8 cellular contexts compared by ENCODE assay signal in the genomic region with DNA sequence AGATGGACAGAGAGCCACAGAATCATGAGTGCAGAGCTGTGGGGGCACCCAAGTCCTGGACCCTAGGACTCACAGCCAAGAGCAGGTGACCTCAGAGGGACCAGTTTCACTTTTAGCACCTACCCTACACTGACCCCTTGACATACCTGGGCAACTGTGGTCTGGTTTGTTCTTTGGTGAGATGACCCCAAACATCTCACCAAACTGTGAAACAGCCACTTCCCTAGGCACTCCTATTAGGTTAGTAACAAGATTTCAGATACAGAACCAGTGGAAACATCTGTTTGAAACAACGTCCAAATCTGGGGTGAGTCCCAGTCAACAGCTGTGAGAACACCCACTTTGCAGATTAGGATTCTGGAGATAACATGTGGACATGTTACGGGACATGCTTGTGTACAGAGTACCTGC. TPM values are rescaled to one million over a fixed set of nuclear protein-coding genes. Genes with fewer than 3 reads are reported as not detected.
DNase-seq lines count a peak whose midpoint lies in the region; ATAC-seq and TF ChIP-seq lines count a peak whose summit lies in the region.

No MANE protein-coding gene starts in this region.

- H3K4me1 Mint-ChIP-seq in CD4-positive, alpha-beta memory T cell = peaks cover 16 to 33% (median 23%) of the 10 kb centered on the region in 4 donors
- peaks cover 22 to 23% of the 10 kb centered on the region in 2 donors for H3K4me1 Mint-ChIP-seq in effector memory CD8-positive, alpha-beta T cell (ENCODE audit: low read depth in 2 of 2)

- H3K27ac ChIP-seq in CD4-positive, alpha-beta memory T cell (ENCODE audit: low read depth, low read length) = peak overlapping the region; percentile 90
- H3K27ac ChIP-seq in OCI-LY7 (ENCODE audit: low read depth, low read length, poor library complexity, severe bottlenecking) (peak overlapping the region; percentile 84), ovary (peak overlapping the region; percentile 62 to 90)

- TF ChIP-seq CTCF in OCI-LY7 (conservative IDR thresholded peaks at IDR 0.05; ENCODE audit: low read length) (no peak), ovary (IDR thresholded peaks at IDR 0.05) (no peak)

- ATAC-seq in effector memory CD8-positive, alpha-beta T cell (replicated peaks) = no peak
- ATAC-seq in GM21723 (IDR thresholded peaks at IDR 0.05; ENCODE audit: unreplicated experiment) (no peak), HG03460 (IDR thresholded peaks at IDR 0.05; ENCODE audit: unreplicated experiment) (no peak), HG03565 (IDR thresholded peaks at IDR 0.05; ENCODE audit: unreplicated experiment) (no peak)

- WGBS in ovary, 3 donors = 19 to 23% (median 20%) methylated on average over 2 of the region's 2 CpGs

- no peak for TF ChIP-seq POLR2A in ovary (IDR thresholded peaks at IDR 0.05)

- no peaks in the 10 kb centered on the region for H3K27me3 ChIP-seq in CD4-positive, alpha-beta memory T cell (ENCODE audit: insufficient read depth, low read length)
- H3K27me3 ChIP-seq in ovary = no peaks in the 10 kb centered on the region

- peak overlapping the region; percentile 81 for H3K4me2 ChIP-seq in OCI-LY7 (ENCODE audit: low read length)

- H3K27me3 Mint-ChIP-seq in CD4-positive, alpha-beta memory T cell = peaks cover 0 to 2% of the 10 kb centered on the region in 2 donors
- no peaks in the 10 kb centered on the region for H3K27me3 Mint-ChIP-seq in effector memory CD8-positive, alpha-beta T cell

- DNase-seq in CD4-positive, alpha-beta memory T cell = peak in 3 of 5 donors; percentile 19 to 26 (median 22)
- peak; percentile 33 for DNase-seq in OCI-LY7 (ENCODE audit: low spot score)
- DNase-seq in effector memory CD8-positive, alpha-beta T cell = no peak
- DNase-seq in ovary = peak in 1 of 5 donors; percentile 46
- no peak for DNase-seq in NCI-H69 (lab: John Stamatoyannopoulos, UW)

- H3K36me3 Mint-ChIP-seq in CD4-positive, alpha-beta memory T cell = peaks cover 26 to 43% of the 10 kb centered on the region in 2 donors
- peaks cover 75% of the 10 kb centered on the region for H3K36me3 Mint-ChIP-seq in effector memory CD8-positive, alpha-beta T cell (ENCODE audit: insufficient read depth)

- intact Hi-C loops in CD4-positive, alpha-beta memory T cell (cut with micrococcal nuclease) = loop anchor here (5.0 kb wide), 3 partner anchors 369 to 769 kb away; a partner anchor contains a TSS
- intact Hi-C loops in OCI-LY7 (cut with micrococcal nuclease; ENCODE audit: unreplicated experiment) (loop anchor here (2.0 to 5.0 kb wide), 2 partner anchors 254 to 401 kb away; no protein-coding TSS in a partner anchor), ovary (cut with DNase I) (loop anchor here (5.0 to 10.0 kb wide), 10 partner anchors 76 to 401 kb away; no protein-coding TSS in a partner anchor)

- TF ChIP-seq EP300 in ovary (IDR thresholded peaks at IDR 0.05) = no peak

- no peaks in the 10 kb centered on the region for H3K9me3 ChIP-seq in CD4-positive, alpha-beta memory T cell (ENCODE audit: control insufficient read depth in 1 of 2, low read length in 2 of 2)
- H3K9me3 ChIP-seq in OCI-LY7 (ENCODE audit: low read length) (no peaks in the 10 kb centered on the region), ovary (no peaks in the 10 kb centered on the region)

- H2AFZ ChIP-seq in OCI-LY7 (ENCODE audit: low read length) = no peak overlapping the region

- CTCF ChIA-PET in CD4-positive, alpha-beta memory T cell (lab: Charles Lee; ENCODE audit: partially characterized antibody) = interaction anchor here (0.5 to 8.8 kb wide), 32 partner anchors 9 to 568 kb away, joined by 3 to 445 read pairs (median 7); a partner anchor contains a TSS
- CTCF ChIA-PET in OCI-LY7 (lab: Charles Lee; ENCODE audit: unreplicated experiment) = interaction anchor here (1.1 to 5.5 kb wide), 8 partner anchors 10 to 293 kb away, joined by 3 to 30 read pairs (median 6); no protein-coding TSS in a partner anchor

- peaks cover 28% of the 10 kb centered on the region for H3K79me2 ChIP-seq in OCI-LY7 (ENCODE audit: insufficient read depth, low read depth, low read length)

- H3K27ac Mint-ChIP-seq in CD4-positive, alpha-beta memory T cell = peak overlapping the region; percentile 90 to 98 (median 94)
- peak overlapping the region; percentile 93 to 94 for H3K27ac Mint-ChIP-seq in effector memory CD8-positive, alpha-beta T cell

- H3K9me3 Mint-ChIP-seq in CD4-positive, alpha-beta memory T cell = peaks cover 0 to 28% (median 1%) of the 10 kb centered on the region in 8 donors
- no peaks in the 10 kb centered on the region for H3K9me3 Mint-ChIP-seq in effector memory CD8-positive, alpha-beta T cell

- H4K20me1 ChIP-seq in OCI-LY7 (ENCODE audit: insufficient read depth, low read length) = peaks cover 4% of the 10 kb centered on the region; the same call in 1 of the 2 replicates

- peaks cover 24% of the 10 kb centered on the region for H3K36me3 ChIP-seq in CD4-positive, alpha-beta memory T cell (ENCODE audit: insufficient read depth, low read length)
- H3K36me3 ChIP-seq in OCI-LY7 (ENCODE audit: insufficient read depth, low read length) (peaks cover 28% of the 10 kb centered on the region), ovary (no peaks in the 10 kb centered on the region)

- peak overlapping the region in 1 of 2 donors; percentile 88 for H3K4me3 ChIP-seq in CD4-positive, alpha-beta memory T cell (ENCODE audit: low read length in 2 of 2)
- H3K4me3 ChIP-seq in OCI-LY7 (ENCODE audit: low read depth, low read length, poor library complexity, severe bottlenecking) (peak overlapping the region; percentile 89), ovary (no peak overlapping the region)

- H3K9me2 ChIP-seq in OCI-LY7 (ENCODE audit: insufficient read depth, low read length) = no peaks in the 10 kb centered on the region

- POLR2A ChIA-PET in CD4-positive, alpha-beta memory T cell (lab: Charles Lee; ENCODE audit: partially characterized antibody) = interaction anchor here (0.8 to 46.5 kb wide), 18 partner anchors 11 to 418 kb away, joined by 3 to 6960 read pairs (median 6); a partner anchor contains a TSS
- POLR2A ChIA-PET in OCI-LY7 (lab: Charles Lee) = interaction anchor here (0.5 to 3.6 kb wide), 10 partner anchors 8 to 300 kb away, joined by 3 to 50 read pairs (median 5); no protein-coding TSS in a partner anchor

- BruUV-seq in OCI-LY7 (replicated peaks; lab: Mats Ljungman, UMichigan) = TSS peak; percentile 43

- peak overlapping the region; percentile 82 to 99 (median 90) for H3K4me3 Mint-ChIP-seq in CD4-positive, alpha-beta memory T cell
- peak overlapping the region; percentile 96 to 99 for H3K4me3 Mint-ChIP-seq in effector memory CD8-positive, alpha-beta T cell

- peaks cover 26% of the 10 kb centered on the region for H3K4me1 ChIP-seq in CD4-positive, alpha-beta memory T cell (ENCODE audit: insufficient read depth, low read length)
- H3K4me1 ChIP-seq in OCI-LY7 (ENCODE audit: insufficient read depth, low read length, poor library complexity, severe bottlenecking) = peaks cover 66% of the 10 kb centered on the region
- peaks cover 16% of the 10 kb centered on the region for H3K4me1 ChIP-seq in ovary (ENCODE audit: insufficient read depth)

RNA-seq across cellular contexts. Expression of a gene that starts 1.9 kb away (rescaled TPM):
- total RNA-seq in CD4-positive, alpha-beta memory T cell = 100 to 1,000 TPM; 456 to 464 TPM
- polyA plus RNA-seq in CD4-positive, alpha-beta memory T cell = 100 to 1,000 TPM; 271 to 523 TPM
- 6.8 and 7.0 TPM in 2 replicates for total RNA-seq in OCI-LY7 (2014; rRNA removed; shearing (Covaris generic))
- 37.2 and 43.8 TPM in 2 replicates for total RNA-seq in OCI-LY7 (2022)
- 100 to 1,000 TPM; 115 to 369 (median 254) TPM for total RNA-seq in ovary
- 100 to 1,000 TPM; 162 to 169 TPM for polyA plus RNA-seq in ovary

Comparison
In these comparisons a context has a peak if more than half of its experiments do, and no peak if none do; other contexts are left out.
1. DNase-seq: peak in CD4-positive, alpha-beta memory T cell (3 of 5) and OCI-LY7 (single experiment); none in effector memory CD8-positive, alpha-beta T cell (0 of 3) and NCI-H69 (single experiment).
2. Peak in every context shown above with its lines, with median percentiles within 50 percentile points of each other: H3K27ac ChIP-seq.